ENCODE assay signal across 9 cellular contexts in the genomic region with DNA sequence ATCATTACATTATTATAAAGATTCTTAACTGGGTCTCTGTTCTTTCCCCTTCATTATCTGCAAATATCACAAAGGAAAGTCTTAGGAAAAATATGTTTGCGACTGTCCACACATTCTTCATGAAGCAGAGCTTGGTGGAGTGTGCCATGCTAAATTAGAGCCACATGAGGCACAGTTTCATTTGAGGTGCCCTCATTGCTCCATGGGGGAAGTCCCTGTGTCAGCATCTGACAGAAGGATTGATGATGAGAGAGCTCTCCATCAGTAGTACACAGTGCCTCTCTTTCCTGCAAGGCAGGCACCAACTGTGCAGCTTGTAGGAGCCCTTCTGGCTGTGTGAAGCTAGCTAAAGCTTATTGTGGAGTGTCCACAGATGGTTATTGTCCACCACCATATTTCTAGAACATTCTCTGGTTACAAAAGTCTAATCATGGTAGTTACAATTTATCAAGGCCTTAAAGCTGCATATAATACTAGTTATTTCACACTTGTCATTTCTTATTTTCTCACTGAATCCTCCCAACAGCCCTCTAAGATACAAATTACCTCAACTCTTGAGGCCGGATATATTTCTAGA.
DNase-seq lines count a peak whose midpoint lies in the region; ATAC-seq, FAIRE-seq and TF ChIP-seq lines count a peak whose summit lies in the region.
"Had no signal": no experiment of that assay in that cellular context is flagged by ENCODE, and none has a peak within 500 bp of the region (broad histone marks: within the 10 kb centered on the region; RNA-seq: fewer than 3 reads in every experiment).

No MANE protein-coding gene starts in this region.

- ATAC-seq in GM21390 (IDR thresholded peaks at IDR 0.05; ENCODE audit: unreplicated experiment) (peak; percentile 50), HG03571 (IDR thresholded peaks at IDR 0.05; ENCODE audit: unreplicated experiment) (peak; percentile 40)

- H3K36me3 ChIP-seq in astrocyte (ENCODE audit: insufficient read depth, low read length), result peaks cover 13% of the 10 kb centered on the region
- H3K36me3 ChIP-seq in subcutaneous abdominal adipose tissue (ENCODE audit: control insufficient read depth in 5 of 5, insufficient read depth in 5 of 5, low read length in 5 of 5), result peaks cover 0 to 20% (median 10%) of the 10 kb centered on the region in 5 donors
- H3K36me3 ChIP-seq in uterus, result no peaks in the 10 kb centered on the region
- no peaks in the 10 kb centered on the region for H3K36me3 ChIP-seq in HAP-1 (replicated peaks)

- no peak overlapping the region for H3K27ac ChIP-seq in astrocyte (ENCODE audit: low read depth, low read length)
- peak overlapping the region; percentile 76 for H3K27ac ChIP-seq in subcutaneous abdominal adipose tissue (ENCODE audit: low read depth, low read length)
- H3K27ac ChIP-seq in uterus, result peak overlapping the region in 1 of 2 donors; percentile 22

- no peak overlapping the region for H3K9ac ChIP-seq in astrocyte (ENCODE audit: low read length)
- H3K9ac ChIP-seq in subcutaneous abdominal adipose tissue (ENCODE audit: low read length in 5 of 5), result no peak overlapping the region

- H3K4me1 Mint-ChIP-seq in astrocyte (ENCODE audit: low read depth, unreplicated experiment), result peaks cover 41% of the 10 kb centered on the region

- peak; percentile 32; the same call in 2 of the 3 replicates for TF ChIP-seq CTCF in GM12872 (IDR thresholded peaks at IDR 0.05; ENCODE audit: insufficient read depth, low read depth, low read length)
- TF ChIP-seq CTCF in astrocyte (IDR thresholded peaks at IDR 0.05; ENCODE audit: insufficient read depth, low read depth, low read length), result no peak
- no peak for TF ChIP-seq CTCF in uterus (IDR thresholded peaks at IDR 0.05)

- in situ Hi-C loops in HAP-1 (cut with MboI; ENCODE audit: low sequenced_read_pairs), result no loop called here

- peaks cover 54% of the 10 kb centered on the region for H3K4me1 ChIP-seq in astrocyte (ENCODE audit: insufficient read depth, low read length)
- peaks cover 8 to 64% (median 34%) of the 10 kb centered on the region in 5 donors for H3K4me1 ChIP-seq in subcutaneous abdominal adipose tissue (ENCODE audit: control insufficient read depth in 5 of 5, insufficient read depth in 5 of 5, low read length in 5 of 5)
- H3K4me1 ChIP-seq in uterus, result peaks cover 0 to 13% of the 10 kb centered on the region in 2 donors
- no peaks in the 10 kb centered on the region for H3K4me1 ChIP-seq in HAP-1

- H3K4me3 ChIP-seq in astrocyte (ENCODE audit: insufficient read depth, low read depth, low read length) (no peak overlapping the region), subcutaneous abdominal adipose tissue (ENCODE audit: low read depth in 1 of 5, low read length in 5 of 5) (no peak overlapping the region), uterus (no peak overlapping the region), HAP-1 (no peak overlapping the region)

- no peak for TF ChIP-seq POLR2A in uterus (IDR thresholded peaks at IDR 0.05)

- no peaks in the 10 kb centered on the region for H3K27me3 ChIP-seq in astrocyte (ENCODE audit: insufficient read depth, low read length)
- no peaks in the 10 kb centered on the region for H3K27me3 ChIP-seq in subcutaneous abdominal adipose tissue (ENCODE audit: control insufficient read depth in 5 of 5, insufficient read depth in 4 of 5, low read length in 5 of 5)
- H3K27me3 ChIP-seq in uterus, result no peaks in the 10 kb centered on the region
- H3K27me3 ChIP-seq in HAP-1 (ENCODE audit: low read depth), result no peaks in the 10 kb centered on the region

- peak overlapping the region; percentile 11 for H3K27ac Mint-ChIP-seq in astrocyte (ENCODE audit: unreplicated experiment)

- no peaks in the 10 kb centered on the region for H3K9me3 Mint-ChIP-seq in astrocyte (ENCODE audit: unreplicated experiment)

- H3K9me3 ChIP-seq in astrocyte (ENCODE audit: insufficient read depth, low read depth, low read length) (no peaks in the 10 kb centered on the region), subcutaneous abdominal adipose tissue (ENCODE audit: control insufficient read depth in 5 of 5, low read length in 5 of 5) (no peaks in the 10 kb centered on the region), uterus (no peaks in the 10 kb centered on the region), HAP-1 (no peaks in the 10 kb centered on the region)

- H3K79me2 ChIP-seq in astrocyte (ENCODE audit: insufficient read depth, low read length), result peaks cover 89% of the 10 kb centered on the region

- no peaks in the 10 kb centered on the region for H3K27me3 Mint-ChIP-seq in astrocyte (ENCODE audit: low read depth, unreplicated experiment)

- intact Hi-C loops in uterus (cut with DNase I; ENCODE audit: low total_unique reads), result no loop called here

- H3K4me3 Mint-ChIP-seq in astrocyte (ENCODE audit: unreplicated experiment), result no peak overlapping the region

- H3K36me3 Mint-ChIP-seq in astrocyte (ENCODE audit: low read depth, unreplicated experiment), result peaks cover 20% of the 10 kb centered on the region

- DNase-seq in astrocyte (ENCODE audit: low read depth) (no peak), NCI-H2107 treated with DMSO at 0.1 percent for 48 hours (lab: John Stamatoyannopoulos, UW; ENCODE audit: unreplicated experiment) (no peak), uterus (no peak), HAP-1 (ENCODE audit: low spot score in 2 of 2) (no peak)

- H3K4me2 ChIP-seq in astrocyte (ENCODE audit: low read length), result no peak overlapping the region

- no peak for FAIRE-seq in astrocyte (lab: Jason Lieb, UNC)
- FAIRE-seq: colon had no signal

- H2AFZ ChIP-seq in astrocyte (ENCODE audit: low read depth, low read length), result no peak overlapping the region

- peaks cover 82% of the 10 kb centered on the region for H4K20me1 ChIP-seq in astrocyte (ENCODE audit: insufficient read depth, low read length)
